In the genomic region with DNA sequence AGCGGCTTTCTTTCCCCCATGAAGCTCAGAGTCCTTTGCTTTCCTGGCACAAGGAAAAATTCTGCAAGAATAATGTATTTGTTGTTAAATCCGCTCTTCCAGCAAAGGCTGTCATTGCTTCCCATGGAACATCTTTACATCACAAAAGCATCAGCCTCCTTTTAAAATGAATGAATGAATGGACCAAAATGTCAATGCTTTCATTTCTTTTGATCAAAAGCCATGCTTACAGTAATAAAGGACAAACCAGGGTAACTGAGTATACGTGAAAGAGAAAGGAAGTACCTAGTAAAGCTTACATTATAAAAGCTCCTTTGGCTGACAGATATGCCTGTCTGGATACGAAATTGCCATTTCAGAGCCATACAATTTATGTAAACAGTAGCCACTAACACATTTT, we compare ENCODE assay signal across 1 cellular context.
TF ChIP-seq lines count a peak whose summit lies in the region.

No MANE protein-coding gene starts in this region.

TF ChIP-seq in K562, 482 proteins besides CTCF, POLR2A, EP300 and RAD21:
- no peak for TF ChIP-seq TSC22D4 (tag; IDR thresholded peaks at IDR 0.05)
- TF ChIP-seq CC2D1A (IDR thresholded peaks at IDR 0.05), result no peak
- TF ChIP-seq ZNF24 (IDR thresholded peaks at IDR 0.05), result no peak
- no peak for TF ChIP-seq ARHGAP35 (IDR thresholded peaks at IDR 0.05; ENCODE audit: partially characterized antibody)
- no peak for TF ChIP-seq MAZ (CRISPR knock-in tag; conservative IDR thresholded peaks at IDR 0.05 in 1 of 2, IDR thresholded peaks at IDR 0.05 in 1 of 2)
- no peak for TF ChIP-seq ZNF551 (CRISPR knock-in tag; IDR thresholded peaks at IDR 0.05)
